1 cellular context compared by ENCODE assay signal in genomic region chr12:92425152-92425551, GRCh38.
TF ChIP-seq lines count a peak whose summit lies in the region.

No MANE protein-coding gene starts in this region.

TF ChIP-seq in GM23338, 12 proteins besides CTCF, POLR2A, EP300 and RAD21 (continued from another document):
- TF ChIP-seq, protein P1, sequence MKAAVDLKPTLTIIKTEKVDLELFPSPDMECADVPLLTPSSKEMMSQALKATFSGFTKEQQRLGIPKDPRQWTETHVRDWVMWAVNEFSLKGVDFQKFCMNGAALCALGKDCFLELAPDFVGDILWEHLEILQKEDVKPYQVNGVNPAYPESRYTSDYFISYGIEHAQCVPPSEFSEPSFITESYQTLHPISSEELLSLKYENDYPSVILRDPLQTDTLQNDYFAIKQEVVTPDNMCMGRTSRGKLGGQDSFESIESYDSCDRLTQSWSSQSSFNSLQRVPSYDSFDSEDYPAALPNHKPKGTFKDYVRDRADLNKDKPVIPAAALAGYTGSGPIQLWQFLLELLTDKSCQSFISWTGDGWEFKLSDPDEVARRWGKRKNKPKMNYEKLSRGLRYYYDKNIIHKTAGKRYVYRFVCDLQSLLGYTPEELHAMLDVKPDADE (IDR thresholded peaks at IDR 0.05), result no peak
- TF ChIP-seq NANOG (IDR thresholded peaks at IDR 0.05; ENCODE audit: borderline replicate concordance) (no peak), REST (IDR thresholded peaks at IDR 0.05; ENCODE audit: unreplicated experiment) (no peak), EZH2 (IDR thresholded peaks at IDR 0.05; ENCODE audit: low read depth, unreplicated experiment) (no peak), STAT1 (IDR thresholded peaks at IDR 0.05; ENCODE audit: unreplicated experiment) (no peak), ZNF331 (CRISPR knock-in tag; IDR thresholded peaks at IDR 0.05; ENCODE audit: low read depth) (no peak)
